8 cellular contexts compared by ENCODE assay signal in the genomic region with DNA sequence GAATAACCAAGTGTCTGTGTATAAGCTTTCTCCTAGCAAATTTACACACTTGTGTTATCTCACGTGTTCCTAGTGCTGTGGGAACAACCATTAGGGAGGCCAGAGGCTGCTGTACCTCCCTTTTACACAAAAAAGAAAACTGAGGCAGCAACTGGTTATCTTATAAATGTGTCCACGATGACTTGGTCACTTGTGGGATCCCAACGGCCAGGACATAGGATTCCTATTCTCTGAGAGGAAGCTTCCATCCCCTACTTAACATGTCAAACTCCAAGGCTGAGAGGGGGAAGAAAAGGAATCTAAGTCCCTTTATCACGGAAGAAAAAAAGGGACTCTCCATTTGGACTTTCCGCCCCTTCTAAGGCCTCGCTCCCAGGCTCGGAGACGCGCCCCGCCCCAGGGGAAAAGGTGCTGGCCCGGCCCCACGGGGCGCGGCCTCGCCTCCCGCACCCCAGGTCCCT. TPM values are rescaled to one million over a fixed set of nuclear protein-coding genes. Genes with fewer than 3 reads are reported as not detected.
DNase-seq lines count a peak whose midpoint lies in the region; ATAC-seq and TF ChIP-seq lines count a peak whose summit lies in the region.

No MANE protein-coding gene starts in this region.

- CTCF ChIA-PET in WTC11 (lab: Charles Lee), result interaction anchor here (0.9 to 2.1 kb wide), 8 partner anchors 12 to 460 kb away, joined by 3 to 26 read pairs (median 6); no protein-coding TSS in a partner anchor

- H3K9me3 ChIP-seq in sigmoid colon, result no peaks in the 10 kb centered on the region

- H3K4me3 Mint-ChIP-seq in WTC11, result peak overlapping the region; percentile 70
- peak overlapping the region; percentile 83 for H3K4me3 Mint-ChIP-seq in glutamatergic neuron (ENCODE audit: unreplicated experiment)

- TF ChIP-seq POLR2A in sigmoid colon (IDR thresholded peaks at IDR 0.05), result peak; percentile 29 to 44

- H3K27me3 Mint-ChIP-seq in WTC11 (ENCODE audit: low read depth) (peaks cover 39% of the 10 kb centered on the region), glutamatergic neuron (ENCODE audit: unreplicated experiment) (peaks cover 2% of the 10 kb centered on the region)

- peak overlapping the region; percentile 57 to 77 (median 66) for H3K4me3 ChIP-seq in sigmoid colon

- POLR2A ChIA-PET in WTC11 (lab: Charles Lee), result interaction anchor here (0.8 to 1.6 kb wide), 3 partner anchors 11 to 437 kb away, joined by 3 to 8 read pairs (median 4); no protein-coding TSS in a partner anchor

- peak overlapping the region; percentile 89 for H3K27ac ChIP-seq in 22Rv1
- peak overlapping the region; percentile 96 to 100 (median 99) for H3K27ac ChIP-seq in sigmoid colon

- ATAC-seq in GM18867 (IDR thresholded peaks at IDR 0.05; ENCODE audit: unreplicated experiment), result peak; percentile 82
- peak; percentile 73 for ATAC-seq in HG03039 (IDR thresholded peaks at IDR 0.05; ENCODE audit: unreplicated experiment)
- no peak; the same call in 1 of the 2 replicates for ATAC-seq in WTC11

- TF ChIP-seq EP300 in sigmoid colon (IDR thresholded peaks at IDR 0.05), result no peak

- 0 out of 2 replicates have a peak, but pooled peaks have one; percentile 39 for TF ChIP-seq CTCF in 22Rv1 (IDR thresholded peaks at IDR 0.05)
- TF ChIP-seq CTCF in WTC11 (IDR thresholded peaks at IDR 0.05), result no peak
- TF ChIP-seq CTCF in glutamatergic neuron (IDR thresholded peaks at IDR 0.05; ENCODE audit: partially characterized antibody, unreplicated experiment), result no peak
- peak in 1 of 4 experiments; percentile 49 for TF ChIP-seq CTCF in sigmoid colon (IDR thresholded peaks at IDR 0.05)

- 2 to 5% methylated on average over 16 of the region's 16 CpGs for WGBS in sigmoid colon, 2 donors

- no peaks in the 10 kb centered on the region for H3K9me3 Mint-ChIP-seq in WTC11
- peaks cover 5% of the 10 kb centered on the region for H3K9me3 Mint-ChIP-seq in glutamatergic neuron (ENCODE audit: unreplicated experiment)

- H3K27ac Mint-ChIP-seq in WTC11 (no peak overlapping the region), glutamatergic neuron (ENCODE audit: unreplicated experiment) (peak overlapping the region; percentile 84)

- no peaks in the 10 kb centered on the region for H3K27me3 ChIP-seq in sigmoid colon

- intact Hi-C loops in sigmoid colon (cut with DNase I), result loop anchor here (2.0 to 5.0 kb wide), 7 partner anchors 101 to 776 kb away; no protein-coding TSS in a partner anchor

- no peaks in the 10 kb centered on the region for H3K36me3 ChIP-seq in sigmoid colon

- peaks cover 2 to 35% (median 21%) of the 10 kb centered on the region in 4 donors for H3K4me1 ChIP-seq in sigmoid colon

- no peaks in the 10 kb centered on the region for H3K36me3 Mint-ChIP-seq in WTC11
- H3K36me3 Mint-ChIP-seq in glutamatergic neuron (ENCODE audit: unreplicated experiment), result no peaks in the 10 kb centered on the region

- DNase-seq in WTC11 (ENCODE audit: low spot score), result no peak
- no peak for DNase-seq in glutamatergic neuron
- no peak for DNase-seq in sigmoid colon
- no peak for DNase-seq in A172 (ENCODE audit: low spot score)
- DNase-seq in stimulated activated CD4-positive, alpha-beta T cell treated with anti-CD3 and anti-CD28 coated beads, Interleukin-2, amount 100 ng/mL, for 24 hours, result no peak

- H3K4me1 Mint-ChIP-seq in WTC11 (peaks cover 48% of the 10 kb centered on the region), glutamatergic neuron (ENCODE audit: low read depth, unreplicated experiment) (peaks cover 17% of the 10 kb centered on the region)

TF ChIP-seq in WTC11, 78 proteins besides CTCF, POLR2A, EP300 and RAD21 (continues in another document):
- TF ChIP-seq, protein P1, sequence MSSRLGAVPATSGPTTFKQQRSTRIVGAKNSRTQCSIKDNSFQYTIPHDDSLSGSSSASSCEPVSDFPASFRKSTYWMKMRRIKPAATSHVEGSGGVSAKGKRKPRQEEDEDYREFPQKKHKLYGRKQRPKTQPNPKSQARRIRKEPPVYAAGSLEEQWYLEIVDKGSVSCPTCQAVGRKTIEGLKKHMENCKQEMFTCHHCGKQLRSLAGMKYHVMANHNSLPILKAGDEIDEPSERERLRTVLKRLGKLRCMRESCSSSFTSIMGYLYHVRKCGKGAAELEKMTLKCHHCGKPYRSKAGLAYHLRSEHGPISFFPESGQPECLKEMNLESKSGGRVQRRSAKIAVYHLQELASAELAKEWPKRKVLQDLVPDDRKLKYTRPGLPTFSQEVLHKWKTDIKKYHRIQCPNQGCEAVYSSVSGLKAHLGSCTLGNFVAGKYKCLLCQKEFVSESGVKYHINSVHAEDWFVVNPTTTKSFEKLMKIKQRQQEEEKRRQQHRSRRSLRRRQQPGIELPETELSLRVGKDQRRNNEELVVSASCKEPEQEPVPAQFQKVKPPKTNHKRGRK (CRISPR knock-in tag; IDR thresholded peaks at IDR 0.05; ENCODE audit: borderline replicate concordance), result no peak
- TF ChIP-seq, protein P2, sequence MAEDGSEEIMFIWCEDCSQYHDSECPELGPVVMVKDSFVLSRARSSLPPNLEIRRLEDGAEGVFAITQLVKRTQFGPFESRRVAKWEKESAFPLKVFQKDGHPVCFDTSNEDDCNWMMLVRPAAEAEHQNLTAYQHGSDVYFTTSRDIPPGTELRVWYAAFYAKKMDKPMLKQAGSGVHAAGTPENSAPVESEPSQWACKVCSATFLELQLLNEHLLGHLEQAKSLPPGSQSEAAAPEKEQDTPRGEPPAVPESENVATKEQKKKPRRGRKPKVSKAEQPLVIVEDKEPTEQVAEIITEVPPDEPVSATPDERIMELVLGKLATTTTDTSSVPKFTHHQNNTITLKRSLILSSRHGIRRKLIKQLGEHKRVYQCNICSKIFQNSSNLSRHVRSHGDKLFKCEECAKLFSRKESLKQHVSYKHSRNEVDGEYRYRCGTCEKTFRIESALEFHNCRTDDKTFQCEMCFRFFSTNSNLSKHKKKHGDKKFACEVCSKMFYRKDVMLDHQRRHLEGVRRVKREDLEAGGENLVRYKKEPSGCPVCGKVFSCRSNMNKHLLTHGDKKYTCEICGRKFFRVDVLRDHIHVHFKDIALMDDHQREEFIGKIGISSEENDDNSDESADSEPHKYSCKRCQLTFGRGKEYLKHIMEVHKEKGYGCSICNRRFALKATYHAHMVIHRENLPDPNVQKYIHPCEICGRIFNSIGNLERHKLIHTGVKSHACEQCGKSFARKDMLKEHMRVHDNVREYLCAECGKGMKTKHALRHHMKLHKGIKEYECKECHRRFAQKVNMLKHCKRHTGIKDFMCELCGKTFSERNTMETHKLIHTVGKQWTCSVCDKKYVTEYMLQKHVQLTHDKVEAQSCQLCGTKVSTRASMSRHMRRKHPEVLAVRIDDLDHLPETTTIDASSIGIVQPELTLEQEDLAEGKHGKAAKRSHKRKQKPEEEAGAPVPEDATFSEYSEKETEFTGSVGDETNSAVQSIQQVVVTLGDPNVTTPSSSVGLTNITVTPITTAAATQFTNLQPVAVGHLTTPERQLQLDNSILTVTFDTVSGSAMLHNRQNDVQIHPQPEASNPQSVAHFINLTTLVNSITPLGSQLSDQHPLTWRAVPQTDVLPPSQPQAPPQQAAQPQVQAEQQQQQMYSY (CRISPR knock-in tag; IDR thresholded peaks at IDR 0.05), result no peak
- no peak for TF ChIP-seq TP53 (CRISPR knock-in tag; IDR thresholded peaks at IDR 0.05)
- TF ChIP-seq, protein P3, sequence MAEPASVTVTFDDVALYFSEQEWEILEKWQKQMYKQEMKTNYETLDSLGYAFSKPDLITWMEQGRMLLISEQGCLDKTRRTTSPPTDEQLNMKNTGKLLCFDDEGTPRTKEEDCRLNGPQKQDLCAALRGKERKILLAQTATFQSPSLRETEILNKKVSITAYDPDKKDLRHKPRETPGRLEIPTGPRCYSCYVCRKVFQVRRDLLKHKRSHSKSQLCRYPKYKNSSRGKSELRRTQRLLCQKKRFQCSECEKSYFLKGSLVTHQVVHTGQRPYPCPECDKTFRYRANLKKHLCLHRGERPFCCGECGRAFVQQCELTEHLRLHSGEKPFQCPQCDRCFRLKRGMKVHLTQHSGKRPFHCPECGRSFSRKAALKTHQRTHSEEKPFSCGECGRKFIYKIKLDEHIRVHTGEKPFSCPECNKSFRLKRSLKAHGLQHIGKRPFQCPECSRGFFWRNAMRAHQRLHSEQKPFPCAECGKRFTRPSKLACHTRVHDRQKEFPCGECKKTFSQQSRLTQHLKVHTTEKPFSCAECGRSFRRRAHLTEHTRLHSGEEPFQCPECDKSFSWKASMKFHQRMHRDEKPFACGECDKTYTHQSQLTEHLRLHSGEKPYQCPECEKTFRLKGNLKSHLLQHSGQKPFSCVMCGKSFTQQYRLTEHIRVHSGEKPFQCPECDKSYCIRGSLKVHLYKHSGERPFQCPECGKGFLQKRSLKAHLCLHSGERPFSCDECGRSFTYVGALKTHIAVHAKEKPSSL (CRISPR knock-in tag; conservative IDR thresholded peaks at IDR 0.05), result no peak
- TF ChIP-seq ZNF263 (CRISPR knock-in tag; IDR thresholded peaks at IDR 0.05; ENCODE audit: low read depth), result no peak
- no peak for TF ChIP-seq ZNF219 (CRISPR knock-in tag; IDR thresholded peaks at IDR 0.05; ENCODE audit: borderline replicate concordance)
- TF ChIP-seq ZNF232 (CRISPR knock-in tag; IDR thresholded peaks at IDR 0.05), result no peak
- TF ChIP-seq, protein P4, sequence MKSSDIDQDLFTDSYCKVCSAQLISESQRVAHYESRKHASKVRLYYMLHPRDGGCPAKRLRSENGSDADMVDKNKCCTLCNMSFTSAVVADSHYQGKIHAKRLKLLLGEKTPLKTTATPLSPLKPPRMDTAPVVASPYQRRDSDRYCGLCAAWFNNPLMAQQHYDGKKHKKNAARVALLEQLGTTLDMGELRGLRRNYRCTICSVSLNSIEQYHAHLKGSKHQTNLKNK (CRISPR knock-in tag; IDR thresholded peaks at IDR 0.05), result no peak
- no peak for TF ChIP-seq TEAD1 (CRISPR knock-in tag; IDR thresholded peaks at IDR 0.05)
- TF ChIP-seq, protein P5, sequence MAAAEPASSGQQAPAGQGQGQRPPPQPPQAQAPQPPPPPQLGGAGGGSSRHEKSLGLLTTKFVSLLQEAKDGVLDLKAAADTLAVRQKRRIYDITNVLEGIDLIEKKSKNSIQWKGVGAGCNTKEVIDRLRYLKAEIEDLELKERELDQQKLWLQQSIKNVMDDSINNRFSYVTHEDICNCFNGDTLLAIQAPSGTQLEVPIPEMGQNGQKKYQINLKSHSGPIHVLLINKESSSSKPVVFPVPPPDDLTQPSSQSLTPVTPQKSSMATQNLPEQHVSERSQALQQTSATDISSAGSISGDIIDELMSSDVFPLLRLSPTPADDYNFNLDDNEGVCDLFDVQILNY (CRISPR knock-in tag; IDR thresholded peaks at IDR 0.05), result no peak
- no peak for TF ChIP-seq SMAD3 (CRISPR knock-in tag; IDR thresholded peaks at IDR 0.05; ENCODE audit: borderline replicate concordance)

RNA-seq across cellular contexts. Expression of a gene that starts 0.4 kb away (rescaled TPM):
- total RNA-seq in WTC11 (2021) (1.6 to 1.9 TPM (median 1.6 TPM) in 3 replicates), glutamatergic neuron (ENCODE audit: unreplicated experiment) (3.5 TPM), sigmoid colon (10 to 100 TPM; 11.9 to 18.9 (median 15.6) TPM)
- polyA plus RNA-seq in sigmoid colon, result 1 to 10 TPM; 3.9 to 7.2 (median 4.0) TPM
- total RNA-seq in A172 (2014; rRNA removed; shearing (Covaris generic)), result 5.1 and 6.2 TPM in 2 replicates
